In genomic region chr7:128738570-128739047, GRCh38 we compare ENCODE assay signal across 8 cellular contexts. TPM values are rescaled to one million over a fixed set of nuclear protein-coding genes. Genes with fewer than 3 reads are reported as not detected.
A peak's percentile ranks its signal among the peaks of the same experiment; 100 is the strongest.
DNase-seq lines count a peak whose midpoint lies in the region; ATAC-seq and TF ChIP-seq lines count a peak whose summit lies in the region.

No MANE protein-coding gene starts in this region.

- H3K36me3 ChIP-seq in GM23338 (ENCODE audit: insufficient read depth), result no peaks in the 10 kb centered on the region
- peaks cover 37% of the 10 kb centered on the region for H3K36me3 ChIP-seq in RWPE2 (ENCODE audit: low read depth)

- peak overlapping the region; percentile 95 for H3K4me2 ChIP-seq in GM23338

- H3K4me3 ChIP-seq in GM23338 (peak overlapping the region; percentile 87), RWPE2 (ENCODE audit: severe bottlenecking) (peak overlapping the region; percentile 76), epithelial cell of esophagus (ENCODE audit: low read length) (peak overlapping the region; percentile 90)

- H3K27me3 ChIP-seq in GM23338 (ENCODE audit: insufficient read depth) (no peaks in the 10 kb centered on the region), RWPE2 (ENCODE audit: insufficient read depth, poor library complexity, severe bottlenecking) (no peaks in the 10 kb centered on the region)

- TF ChIP-seq CTCF in GM23338 (conservative IDR thresholded peaks at IDR 0.05; ENCODE audit: low read depth in 2 of 2), result no peak
- no peak for TF ChIP-seq CTCF in RWPE2 (IDR thresholded peaks at IDR 0.05; ENCODE audit: poor library complexity, severe bottlenecking)
- no peak for TF ChIP-seq CTCF in epithelial cell of esophagus (IDR thresholded peaks at IDR 0.05; ENCODE audit: insufficient read depth, low read depth, low read length, missing control alignments)
- TF ChIP-seq CTCF in nephron progenitor cell (IDR thresholded peaks at IDR 0.05), result no peak

- H3K27ac Mint-ChIP-seq in GM23338 (peak overlapping the region; percentile 88), nephron progenitor cell (peak overlapping the region; percentile 82)

- peaks cover 35% of the 10 kb centered on the region for H4K20me1 ChIP-seq in GM23338 (replicated peaks; ENCODE audit: insufficient read depth)

- H3K4me3 Mint-ChIP-seq in GM23338, result peak overlapping the region; percentile 98
- peak overlapping the region; percentile 96 for H3K4me3 Mint-ChIP-seq in nephron progenitor cell

- H3K9me3 Mint-ChIP-seq in GM23338 (no peaks in the 10 kb centered on the region), nephron progenitor cell (no peaks in the 10 kb centered on the region)

- H3K27ac ChIP-seq in GM23338 (ENCODE audit: low read depth), result 0 out of 2 replicates have a peak overlapping the region, but pooled peaks have one; percentile 43
- H3K27ac ChIP-seq in RWPE2 (ENCODE audit: poor library complexity, severe bottlenecking), result peak overlapping the region; percentile 83

- H2AFZ ChIP-seq in GM23338, result peak overlapping the region; percentile 44

- H3K36me3 Mint-ChIP-seq in GM23338 (ENCODE audit: low read depth) (peaks cover 4% of the 10 kb centered on the region; the same call in 1 of the 3 replicates), nephron progenitor cell (ENCODE audit: low read depth) (peaks cover 9% of the 10 kb centered on the region)

- peaks cover 2% of the 10 kb centered on the region for H3K9me2 ChIP-seq in GM23338 (ENCODE audit: insufficient read depth)

- H3K4me1 ChIP-seq in GM23338 (ENCODE audit: insufficient read depth) (peaks cover 15% of the 10 kb centered on the region), RWPE2 (ENCODE audit: insufficient read depth, poor library complexity, severe bottlenecking) (peaks cover 41% of the 10 kb centered on the region)

- H3K9me3 ChIP-seq in RWPE2 (ENCODE audit: severe bottlenecking), result no peaks in the 10 kb centered on the region

- DNase-seq in DMS79 treated with DMSO at 0.1 percent for 48 hours (lab: John Stamatoyannopoulos, UW) (peak; percentile 78), GM23338 (ENCODE audit: low spot score) (no peak), RWPE2 (ENCODE audit: low spot score) (no peak), epithelial cell of esophagus (ENCODE audit: low read depth) (no peak), nephron progenitor cell (no peak), NCI-H524 treated with DMSO at 0.1 percent for 48 hours (lab: John Stamatoyannopoulos, UW) (no peak), NCI-H526 treated with DMSO at 0.1 percent for 48 hours (lab: John Stamatoyannopoulos, UW) (no peak), NCI-H1048 (lab: John Stamatoyannopoulos, UW) (no peak)

- peaks cover 44% of the 10 kb centered on the region for H3K79me2 ChIP-seq in GM23338 (replicated peaks; ENCODE audit: insufficient read depth)

- H3K27me3 Mint-ChIP-seq in GM23338 (ENCODE audit: insufficient read depth, low read depth, poor library complexity) (peaks cover 5% of the 10 kb centered on the region), nephron progenitor cell (ENCODE audit: low read depth, poor library complexity) (peaks cover 11% of the 10 kb centered on the region)

- ATAC-seq in GM23338 (peak; percentile 32), RWPE2 (ENCODE audit: low read depth) (peak; percentile 15)

- H3K4me1 Mint-ChIP-seq in GM23338 (peaks cover 15% of the 10 kb centered on the region), nephron progenitor cell (peaks cover 54% of the 10 kb centered on the region)

- H3F3A ChIP-seq in GM23338 (replicated peaks; ENCODE audit: low read depth), result no peaks in the 10 kb centered on the region

TF ChIP-seq in GM23338, 12 proteins besides CTCF, POLR2A, EP300 and RAD21:
- TF ChIP-seq ZNF462 (CRISPR knock-in tag; IDR thresholded peaks at IDR 0.05) (no peak), STAT1 (IDR thresholded peaks at IDR 0.05; ENCODE audit: unreplicated experiment) (no peak), ETS1 (IDR thresholded peaks at IDR 0.05) (no peak), EZH2phosphoT487 (IDR thresholded peaks at IDR 0.05; ENCODE audit: unreplicated experiment) (no peak)

RNA-seq across cellular contexts. Expression of gene CALU, which starts 0.6 kb away (rescaled TPM):
- total RNA-seq in GM23338 (2014; rRNA removed; shearing (Covaris generic)), result 179 and 180 TPM in 2 replicates
- 113 and 136 TPM in 2 replicates for polyA plus RNA-seq in GM23338 (2016; fragmentation: Nextera tagmentation; extraction: Ambion mirVana)

RNA-seq across cellular contexts. Expression of gene OPN1SW, which starts 37.0 kb away (rescaled TPM):
- not detected in 2 replicates for total RNA-seq in GM23338 (2014; rRNA removed; shearing (Covaris generic))
- 0.50 and 0.80 TPM in 2 replicates for polyA plus RNA-seq in GM23338 (2016; fragmentation: Nextera tagmentation; extraction: Ambion mirVana)

RNA-seq across cellular contexts. Expression of gene CCDC136, which starts 53.2 kb away (rescaled TPM):
- total RNA-seq in GM23338 (2014; rRNA removed; shearing (Covaris generic)), result 39.9 and 55.7 TPM in 2 replicates
- polyA plus RNA-seq in GM23338 (2016; fragmentation: Nextera tagmentation; extraction: Ambion mirVana), result 26.0 and 27.1 TPM in 2 replicates
